ENCODE assay signal across 28 cellular contexts in genomic region chr20:4967752-4968477, GRCh38. TPM values are rescaled to one million over a fixed set of nuclear protein-coding genes. Genes with fewer than 3 reads are reported as not detected.
A peak's percentile ranks its signal among the peaks of the same experiment; 100 is the strongest.
DNase-seq lines count a peak whose midpoint lies in the region; ATAC-seq, FAIRE-seq and TF ChIP-seq lines count a peak whose summit lies in the region.
"Had no signal": no experiment of that assay in that cellular context is flagged by ENCODE, and none has a peak within 500 bp of the region (broad histone marks: within the 10 kb centered on the region; RNA-seq: fewer than 3 reads in every experiment).

No MANE protein-coding gene starts in this region.

- H3K4me2 ChIP-seq in HepG2 (ENCODE audit: low read depth, low read length) (peak overlapping the region; percentile 65), mesendoderm (ENCODE audit: low read length) (no peak overlapping the region)
- H3K4me2 ChIP-seq: smooth muscle cell had no signal

- TF ChIP-seq EP300 in HepG2 (IDR thresholded peaks at IDR 0.05; ENCODE audit: low read depth in 2 of 2, low read length in 2 of 2), result 0 out of 4 replicates have a peak, but pooled peaks of 1 of the 2 experiments have one; percentile 17
- no peak for TF ChIP-seq EP300 in HepG2 (CRISPR knock-in tag; IDR thresholded peaks at IDR 0.05; ENCODE audit: borderline replicate concordance)

- H4K5ac ChIP-seq in mesendoderm (ENCODE audit: low read length), result no peak overlapping the region

- no peak overlapping the region for H3K18ac ChIP-seq in mesendoderm (ENCODE audit: low read length)

- H3K4me3 ChIP-seq in Caco-2 (ENCODE audit: low read depth, low read length) (no peak overlapping the region), HepG2 (replicated peaks in 1 of 3; ENCODE audit: insufficient read depth in 1 of 3, low read depth in 2 of 3, low read length in 3 of 3) (no peak overlapping the region), mesendoderm (ENCODE audit: low read length) (no peak overlapping the region)
- H3K4me3 ChIP-seq: GM12878, pancreas, Peyer's patch, right atrium auricular region, smooth muscle cell, transverse colon had no signal

- H3K79me2 ChIP-seq in HepG2 (ENCODE audit: insufficient read depth, low read length) (peaks cover 53% of the 10 kb centered on the region), mesendoderm (ENCODE audit: control insufficient read depth, insufficient read depth, low read length) (no peaks in the 10 kb centered on the region)

- BruUV-seq in Caco-2 (replicated peaks; lab: Mats Ljungman, UMichigan) (TSS peak; percentile 8), HepG2 (replicated peaks; lab: Mats Ljungman, UMichigan) (no TSS peak)

- no peak overlapping the region for H3K56ac ChIP-seq in mesendoderm (ENCODE audit: low read length)

- H3K27ac ChIP-seq in angular gyrus (ENCODE audit: low read depth, low read length) (peak overlapping the region; percentile 80), HepG2 (ENCODE audit: extremely low read length, insufficient read depth, low read length) (peak overlapping the region; percentile 64), mesendoderm (ENCODE audit: low read depth, low read length) (no peak overlapping the region)
- H3K27ac ChIP-seq: epithelial cell of prostate, right atrium auricular region had no signal

- CTCF ChIA-PET in Caco-2 (lab: Charles Lee), result interaction anchor here (0.6 kb wide), 2 partner anchors 24 to 210 kb away, joined by 3 to 6 read pairs; no protein-coding TSS in a partner anchor
- CTCF ChIA-PET in HepG2 (lab: Yijun Ruan, JAX; ENCODE audit: low intra/inter-chr PET ratio, low total read pairs), result no interaction called here

- H3K36me3 ChIP-seq in Caco-2 (ENCODE audit: control insufficient read depth, insufficient read depth, low read length) (no peaks in the 10 kb centered on the region), HepG2 (replicated peaks in 1 of 2; ENCODE audit: control insufficient read depth in 1 of 2, insufficient read depth in 2 of 2, low read length in 2 of 2) (peaks cover 12 to 29% of the 10 kb centered on the region in 2 experiments), mesendoderm (ENCODE audit: control insufficient read depth, insufficient read depth, low read length) (no peaks in the 10 kb centered on the region)
- H3K36me3 ChIP-seq: pancreas, Peyer's patch, transverse colon had no signal

- H3K4me3 Mint-ChIP-seq in Caco-2 (ENCODE audit: unreplicated experiment), result no peak overlapping the region
- no peak overlapping the region for H3K4me3 Mint-ChIP-seq in stimulated activated effector memory CD8-positive, alpha-beta T cell treated with anti-CD3 and anti-CD28 coated beads, Interleukin-12 subunit alpha, Interleukin-12 subunit beta, amount 100 ng/mL, for 72 hours
- H3K4me3 Mint-ChIP-seq: brain, H9, IgD-negative memory B cell had no signal

- H2BK120ac ChIP-seq in mesendoderm (ENCODE audit: low read depth, low read length), result no peak overlapping the region

- no peaks in the 10 kb centered on the region for H4K20me1 ChIP-seq in HepG2 (ENCODE audit: insufficient read depth, low read length)

- no peak for TF ChIP-seq POLR2A in HepG2 (IDR thresholded peaks at IDR 0.05; ENCODE audit: insufficient read depth in 1 of 2, low read depth in 2 of 2, low read length in 2 of 2)

- H3K9me3 ChIP-seq in Caco-2 (no peaks in the 10 kb centered on the region; the same call in 1 of the 2 replicates), HepG2 (ENCODE audit: low read length) (no peaks in the 10 kb centered on the region)
- H3K9me3 ChIP-seq: pancreas, Peyer's patch, right atrium auricular region, transverse colon had no signal

- H3K4me1 ChIP-seq in Caco-2 (peaks cover 23% of the 10 kb centered on the region; the same call in 1 of the 2 replicates), HepG2 (ENCODE audit: insufficient read depth, low read length) (peaks cover 100% of the 10 kb centered on the region), mesendoderm (ENCODE audit: control insufficient read depth, low read depth, low read length) (no peaks in the 10 kb centered on the region)

- H2AFZ ChIP-seq in HepG2 (ENCODE audit: low read length), result no peak overlapping the region

- H2AK5ac ChIP-seq in mesendoderm (ENCODE audit: low read length), result no peak overlapping the region

- in situ Hi-C loops in HepG2 (cut with HindIII; ENCODE audit: extremely low pct_ligation_motif_present, low pct_unique_long_range_greater_than_20kb), result no loop called here

- ATAC-seq in HepG2 (peak; percentile 60), HG02642 (IDR thresholded peaks at IDR 0.05; ENCODE audit: poor library complexity, unreplicated experiment) (no peak), HG03460 (IDR thresholded peaks at IDR 0.05; ENCODE audit: unreplicated experiment) (no peak)
- ATAC-seq in stimulated activated effector memory CD8-positive, alpha-beta T cell treated with anti-CD3 and anti-CD28 coated beads, Interleukin-12 subunit alpha, Interleukin-12 subunit beta, amount 100 ng/mL, for 72 hours, result no peak
- ATAC-seq: GM12878, left cardiac atrium had no signal

- no peaks in the 10 kb centered on the region for H3K9me3 Mint-ChIP-seq in Caco-2 (ENCODE audit: unreplicated experiment)
- no peaks in the 10 kb centered on the region for H3K9me3 Mint-ChIP-seq in stimulated activated effector memory CD8-positive, alpha-beta T cell treated with anti-CD3 and anti-CD28 coated beads, Interleukin-12 subunit alpha, Interleukin-12 subunit beta, amount 100 ng/mL, for 72 hours
- H3K9me3 Mint-ChIP-seq: brain, H9, IgD-negative memory B cell had no signal

- POLR2A ChIA-PET in Caco-2 (lab: Charles Lee), result no interaction called here
- POLR2A ChIA-PET in HepG2 (lab: Yijun Ruan, JAX), result interaction anchor here (0.7 to 1.1 kb wide), 4 partner anchors 32 to 158 kb away, joined by 3 read pairs; no protein-coding TSS in a partner anchor

- H3K79me1 ChIP-seq in mesendoderm (ENCODE audit: low read length), result no peaks in the 10 kb centered on the region

- H3K27ac Mint-ChIP-seq in Caco-2 (ENCODE audit: unreplicated experiment), result no peak overlapping the region
- peak overlapping the region; percentile 67 for H3K27ac Mint-ChIP-seq in stimulated activated effector memory CD8-positive, alpha-beta T cell treated with anti-CD3 and anti-CD28 coated beads, Interleukin-12 subunit alpha, Interleukin-12 subunit beta, amount 100 ng/mL, for 72 hours
- H3K27ac Mint-ChIP-seq: IgD-negative memory B cell had no signal

- DNase-seq in Caco-2 (no peak), HepG2 (ENCODE audit: low spot score) (peak; percentile 44), NCI-H2107 treated with DMSO at 0.1 percent for 48 hours (lab: John Stamatoyannopoulos, UW; ENCODE audit: unreplicated experiment) (no peak), mesendoderm (no peak)
- no peak for DNase-seq in stimulated activated effector memory CD8-positive, alpha-beta T cell treated with anti-CD3 and anti-CD28 coated beads, Interleukin-12 subunit alpha, Interleukin-12 subunit beta, amount 100 ng/mL, for 72 hours (ENCODE audit: low spot score in 2 of 2)
- DNase-seq: activated CD4-positive, alpha-beta T cell treated with anti-CD3 and anti-CD28 coated beads for 48 hours; activated naive CD4-positive, alpha-beta T cell; activated T-cell treated with anti-CD3 and anti-CD28 coated beads, Interleukin-2, amount 50 U/mL, for 1 hour; H9; hypothalamus; left cardiac atrium; mammary epithelial cell; MV-4-11; NCI-H1436; NCI-H748 treated with DMSO at 0.1 percent for 48 hours; pancreas; Peyer's patch; stimulated activated CD4-positive, alpha-beta T cell treated with anti-CD3 and anti-CD28 coated beads, Interleukin-2, amount 100 ng/mL, for 24 hours; transverse colon had no signal

- no peak overlapping the region; the same call in 1 of the 2 replicates for H3K9ac ChIP-seq in HepG2 (ENCODE audit: insufficient read depth, low read depth, low read length)
- no peak overlapping the region for H3K9ac ChIP-seq in mesendoderm (ENCODE audit: low read length)

- no peak overlapping the region for H2BK15ac ChIP-seq in mesendoderm (replicated peaks; ENCODE audit: low read depth)

- H3K27me3 ChIP-seq in Caco-2 (replicated peaks; ENCODE audit: control insufficient read depth, insufficient read depth, low read length) (no peaks in the 10 kb centered on the region), HepG2 (ENCODE audit: control insufficient read depth in 1 of 2, insufficient read depth in 2 of 2, low read length in 2 of 2) (no peaks in the 10 kb centered on the region), mesendoderm (ENCODE audit: insufficient read depth, low read length, poor library complexity) (no peaks in the 10 kb centered on the region)
- H3K27me3 ChIP-seq: pancreas, Peyer's patch, right atrium auricular region, transverse colon had no signal

- no peaks in the 10 kb centered on the region for H3K27me3 Mint-ChIP-seq in Caco-2 (ENCODE audit: insufficient read depth, unreplicated experiment)
- H3K27me3 Mint-ChIP-seq: brain, IgD-negative memory B cell had no signal

- H4K8ac ChIP-seq in mesendoderm (ENCODE audit: low read depth, low read length), result no peak overlapping the region

- no peak overlapping the region for H3K23ac ChIP-seq in mesendoderm (ENCODE audit: low read length)

- FAIRE-seq in HepG2 (lab: Jason Lieb, UNC), result no peak
- FAIRE-seq: GM12878, pancreas had no signal

- TF ChIP-seq CTCF in Caco-2 (IDR thresholded peaks at IDR 0.05; ENCODE audit: insufficient read depth in 1 of 2, low read depth in 1 of 2, low read length in 1 of 2, severe bottlenecking in 1 of 2, unreplicated experiment in 1 of 2) (no peak), HepG2 (CRISPR knock-in tag; IDR thresholded peaks at IDR 0.05) (no peak)

- peaks cover 11% of the 10 kb centered on the region for H3K36me3 Mint-ChIP-seq in Caco-2 (ENCODE audit: insufficient read depth, unreplicated experiment)
- H3K36me3 Mint-ChIP-seq in stimulated activated effector memory CD8-positive, alpha-beta T cell treated with anti-CD3 and anti-CD28 coated beads, Interleukin-12 subunit alpha, Interleukin-12 subunit beta, amount 100 ng/mL, for 72 hours, result peaks cover 36% of the 10 kb centered on the region

- WGBS in HepG2 (ENCODE audit: low lambda C conversion rate), result 86% methylated on average over 12 of the region's 12 CpGs
- WGBS in mesendoderm (ENCODE audit: extremely low coverage, insufficient coverage, low lambda C conversion rate), result no CpG with 5 or more reads among the region's 12 CpGs

- no peak overlapping the region for H3K4ac ChIP-seq in mesendoderm (ENCODE audit: low read depth, low read length)

- intact Hi-C loops in Caco-2 (cut with micrococcal nuclease; ENCODE audit: unreplicated experiment) (no loop called here), HepG2 (cut with micrococcal nuclease; ENCODE audit: unreplicated experiment) (no loop called here)

- no peak for TF ChIP-seq RAD21 in HepG2 (CRISPR knock-in tag; IDR thresholded peaks at IDR 0.05)

- H3K4me1 Mint-ChIP-seq in Caco-2 (ENCODE audit: low read depth, unreplicated experiment), result peaks cover 18% of the 10 kb centered on the region
- H3K4me1 Mint-ChIP-seq in stimulated activated effector memory CD8-positive, alpha-beta T cell treated with anti-CD3 and anti-CD28 coated beads, Interleukin-12 subunit alpha, Interleukin-12 subunit beta, amount 100 ng/mL, for 72 hours, result peaks cover 12% of the 10 kb centered on the region

- no peak overlapping the region for H2BK5ac ChIP-seq in mesendoderm (ENCODE audit: low read length)

RNA-seq across cellular contexts. Expression of gene SLC23A2, which starts 33.4 kb away (rescaled TPM):
- total RNA-seq in Caco-2 (2022), result 26.4 and 37.3 TPM in 2 replicates
- total RNA-seq in HepG2 (2016; rRNA removed; fragmentation: Illumina TruSeq; extraction: Trizol), result 26.2 and 42.2 TPM in 2 replicates
- total RNA-seq in HepG2 (2016; cell fraction: cytosol; rRNA removed; fragmentation: Illumina TruSeq; extraction: Trizol; ENCODE audit: low read depth), result 4.3 and 5.6 TPM in 2 replicates
- total RNA-seq in HepG2 (2016; cell fraction: insoluble cytoplasmic fraction; rRNA removed; fragmentation: Illumina TruSeq; extraction: Trizol), result 21.6 and 43.4 TPM in 2 replicates
- 13.7 and 14.0 TPM in 2 replicates for total RNA-seq in HepG2 (2016; cell fraction: membrane; rRNA removed; fragmentation: Illumina TruSeq; extraction: Trizol)
- total RNA-seq in HepG2 (2016; cell fraction: nucleus; rRNA removed; fragmentation: Illumina TruSeq; extraction: Trizol), result 55.7 and 64.6 TPM in 2 replicates
- polyA plus RNA-seq in HepG2 (2011; rRNA removed), result 51.2 and 62.5 TPM in 2 replicates
- polyA plus RNA-seq in HepG2 (2011; cell fraction: cytosol; rRNA removed), result 45.9 and 54.4 TPM in 2 replicates
- 89.0 and 99.9 TPM in 2 replicates for polyA plus RNA-seq in HepG2 (2011; cell fraction: nucleus; rRNA removed)
- 49.8 and 58.0 TPM in 2 replicates for polyA plus RNA-seq in HepG2 (2012)
- polyA plus RNA-seq in HepG2 (2016; cell fraction: cytosol; fragmentation: Illumina TruSeq; extraction: Trizol; ENCODE audit: low read depth), result 1.7 TPM in 2 replicates
- 15.4 and 17.3 TPM in 2 replicates for polyA plus RNA-seq in HepG2 (2016; cell fraction: insoluble cytoplasmic fraction; fragmentation: Illumina TruSeq; extraction: Trizol; ENCODE audit: low read depth)
- polyA plus RNA-seq in HepG2 (2016; cell fraction: membrane; fragmentation: Illumina TruSeq; extraction: Trizol; ENCODE audit: low read depth), result 4.1 and 4.6 TPM in 2 replicates
- polyA plus RNA-seq in HepG2 (2016; cell fraction: nucleus; fragmentation: Illumina TruSeq; extraction: Trizol; ENCODE audit: insufficient read depth, low read depth), result 65.1 and 71.7 TPM in 2 replicates
- polyA minus RNA-seq in HepG2 (2011; rRNA and poly(A)+ RNA removed; ENCODE audit: low replicate concordance), result 17.1 and 162 TPM in 2 replicates
- polyA minus RNA-seq in HepG2 (2011; cell fraction: cytosol; rRNA and poly(A)+ RNA removed), result 41.3 and 62.3 TPM in 2 replicates
- 80.1 and 108 TPM in 2 replicates for polyA minus RNA-seq in HepG2 (2011; cell fraction: nucleus; rRNA and poly(A)+ RNA removed)
- polyA plus RNA-seq in mesendoderm (2013, experiment 1 of 2), result 8.1 TPM
- polyA plus RNA-seq in mesendoderm (2013, experiment 2 of 2), result 8.0 TPM
